ENCODE assay signal across 13 cellular contexts in genomic region chr7:102169651-102170416, GRCh38.
DNase-seq lines count a peak whose midpoint lies in the region; ATAC-seq and TF ChIP-seq lines count a peak whose summit lies in the region.
"Had no signal": no experiment of that assay in that cellular context is flagged by ENCODE, and none has a peak within 500 bp of the region (broad histone marks: within the 10 kb centered on the region; RNA-seq: fewer than 3 reads in every experiment).

No MANE protein-coding gene starts in this region.

- H3K9me3 ChIP-seq in HUES48 (ENCODE audit: control insufficient read depth, insufficient read depth, low read length) (no peaks in the 10 kb centered on the region), skeletal muscle satellite cell (replicated peaks; ENCODE audit: low read length) (no peaks in the 10 kb centered on the region)

- no peak overlapping the region for H3K27ac Mint-ChIP-seq in stimulated activated naive CD8-positive, alpha-beta T cell treated with anti-CD3 and anti-CD28 coated beads, Interleukin-15, amount 100 ng/mL, for 72 hours
- H3K27ac Mint-ChIP-seq: activated CD8-positive, alpha-beta T cell treated with anti-CD3 and anti-CD28 coated beads, Interleukin-2, amount 10 ng/mL, durations not matched to agents 7 days and 5 days; stimulated activated naive CD8-positive, alpha-beta T cell treated with anti-CD3 and anti-CD28 coated beads, Interleukin-15, Interleukin-2, amounts not matched to agents 100 ng/mL and 50 ng/mL, for 24 hours had no signal

- H3K4me1 ChIP-seq in HUES48 (ENCODE audit: control insufficient read depth, insufficient read depth, low read length): no peaks in the 10 kb centered on the region
- H3K4me1 ChIP-seq in skeletal muscle satellite cell (ENCODE audit: control insufficient read depth, insufficient read depth, low read length): peaks cover 24% of the 10 kb centered on the region

- no peaks in the 10 kb centered on the region for H3K27me3 Mint-ChIP-seq in stimulated activated naive CD8-positive, alpha-beta T cell treated with anti-CD3 and anti-CD28 coated beads, Interleukin-15, amount 100 ng/mL, for 72 hours
- H3K27me3 Mint-ChIP-seq: stimulated activated naive CD8-positive, alpha-beta T cell treated with anti-CD3 and anti-CD28 coated beads, Interleukin-15, Interleukin-2, amounts not matched to agents 100 ng/mL and 50 ng/mL, for 24 hours had no signal

- no peak for TF ChIP-seq CTCF in brain microvascular endothelial cell (IDR thresholded peaks at IDR 0.05; ENCODE audit: low read depth, low read length, missing control alignments)

- H3K9ac ChIP-seq in HUES48 (ENCODE audit: low read depth, low read length): no peak overlapping the region
- H3K9ac ChIP-seq in skeletal muscle satellite cell (ENCODE audit: low read depth, low read length): peak overlapping the region; percentile 75

- DNase-seq in brain microvascular endothelial cell (peak; percentile 59), NCI-H1930 (lab: John Stamatoyannopoulos, UW) (no peak), SHP77 treated with DMSO at 0.1 percent for 48 hours (lab: John Stamatoyannopoulos, UW) (no peak)
- no peak for DNase-seq in stimulated activated naive CD8-positive, alpha-beta T cell treated with anti-CD3 and anti-CD28 coated beads, Interleukin-15, amount 100 ng/mL, for 72 hours
- DNase-seq: activated CD8-positive, alpha-beta T cell treated with anti-CD3 and anti-CD28 coated beads, Interleukin-2, amount 10 ng/mL, durations not matched to agents 7 days and 5 days; mesendoderm; NCI-H446 treated with DMSO at 0.1 percent for 48 hours; SW 1271 had no signal

- H3K4me2 ChIP-seq in skeletal muscle satellite cell (ENCODE audit: low read length): peak overlapping the region; percentile 96

- no peak overlapping the region for H3K4me3 Mint-ChIP-seq in stimulated activated naive CD8-positive, alpha-beta T cell treated with anti-CD3 and anti-CD28 coated beads, Interleukin-15, amount 100 ng/mL, for 72 hours
- H3K4me3 Mint-ChIP-seq: activated CD8-positive, alpha-beta T cell treated with anti-CD3 and anti-CD28 coated beads, Interleukin-2, amount 10 ng/mL, durations not matched to agents 7 days and 5 days; stimulated activated naive CD8-positive, alpha-beta T cell treated with anti-CD3 and anti-CD28 coated beads, Interleukin-15, Interleukin-2, amounts not matched to agents 100 ng/mL and 50 ng/mL, for 24 hours had no signal

- peaks cover 27% of the 10 kb centered on the region for H3K36me3 ChIP-seq in HUES48 (ENCODE audit: control insufficient read depth, insufficient read depth, low read length)
- peaks cover 2% of the 10 kb centered on the region for H3K36me3 ChIP-seq in brain microvascular endothelial cell (replicated peaks)
- H3K36me3 ChIP-seq in skeletal muscle satellite cell (ENCODE audit: insufficient read depth, low read length): no peaks in the 10 kb centered on the region

- H3K4me1 Mint-ChIP-seq in stimulated activated naive CD8-positive, alpha-beta T cell treated with anti-CD3 and anti-CD28 coated beads, Interleukin-15, amount 100 ng/mL, for 72 hours: no peaks in the 10 kb centered on the region

- in situ Hi-C loops in brain microvascular endothelial cell (cut with HindIII; ENCODE audit: low pct_ligation_motif_present, low sequenced_read_pairs): no loop called here

- H3K27ac ChIP-seq in HUES48 (ENCODE audit: low read depth, low read length): peak overlapping the region; percentile 41
- H3K27ac ChIP-seq in brain microvascular endothelial cell: peak overlapping the region; percentile 89
- peak overlapping the region; percentile 71 for H3K27ac ChIP-seq in layer of hippocampus (ENCODE audit: low read depth, low read length)

- no peak for ATAC-seq in HG03460 (IDR thresholded peaks at IDR 0.05; ENCODE audit: unreplicated experiment)
- no peak for ATAC-seq in stimulated activated naive CD8-positive, alpha-beta T cell treated with anti-CD3 and anti-CD28 coated beads, Interleukin-15, amount 100 ng/mL, for 72 hours
- ATAC-seq: activated CD8-positive, alpha-beta T cell treated with anti-CD3 and anti-CD28 coated beads, Interleukin-2, amount 10 ng/mL, durations not matched to agents 7 days and 5 days had no signal

- H3K9me3 Mint-ChIP-seq in stimulated activated naive CD8-positive, alpha-beta T cell treated with anti-CD3 and anti-CD28 coated beads, Interleukin-15, amount 100 ng/mL, for 72 hours: no peaks in the 10 kb centered on the region
- H3K9me3 Mint-ChIP-seq: stimulated activated naive CD8-positive, alpha-beta T cell treated with anti-CD3 and anti-CD28 coated beads, Interleukin-15, Interleukin-2, amounts not matched to agents 100 ng/mL and 50 ng/mL, for 24 hours had no signal

- H3K4me3 ChIP-seq in HUES48 (ENCODE audit: low read depth, low read length) (no peak overlapping the region), brain microvascular endothelial cell (ENCODE audit: low read depth, low read length) (peak overlapping the region; percentile 18), skeletal muscle satellite cell (ENCODE audit: low read length) (peak overlapping the region; percentile 66)

- no peaks in the 10 kb centered on the region for H3K27me3 ChIP-seq in HUES48 (ENCODE audit: control insufficient read depth, insufficient read depth, low read length)
- H3K27me3 ChIP-seq in brain microvascular endothelial cell (replicated peaks): no peaks in the 10 kb centered on the region
- H3K27me3 ChIP-seq in layer of hippocampus (ENCODE audit: control insufficient read depth, insufficient read depth, low read length): no peaks in the 10 kb centered on the region
- H3K27me3 ChIP-seq in skeletal muscle satellite cell (ENCODE audit: control insufficient read depth, insufficient read depth, low read length): no peaks in the 10 kb centered on the region
